Comparison of ENCODE assay signal across 17 cellular contexts in genomic region chr1:94486990-94487389, GRCh38.
"Had no signal": no experiment of that assay in that cellular context is flagged by ENCODE, and none has a peak within 500 bp of the region (broad histone marks: within the 10 kb centered on the region; RNA-seq: fewer than 3 reads in every experiment).

No MANE protein-coding gene starts in this region.

- H3K27me3 Mint-ChIP-seq: central memory CD8-positive, alpha-beta T cell had no signal

- H3K4me3 Mint-ChIP-seq: central memory CD8-positive, alpha-beta T cell; natural killer cell had no signal

- DNase-seq: colonic mucosa; effector CD4-positive, alpha-beta T cell; kidney; mesendoderm; natural killer cell; occipital lobe; ovary; stimulated activated CD4-positive, alpha-beta T cell treated with anti-CD3 and anti-CD28 coated beads, Interleukin-12 subunit alpha, Interleukin-12 subunit beta, amount 100 ng/mL, for 4 hours; stimulated activated CD4-positive, alpha-beta T cell treated with anti-CD3 and anti-CD28 coated beads, Interleukin-1b, Interleukin-23, amount 100 ng/mL, for 48 hours; stimulated activated CD4-positive, alpha-beta T cell treated with anti-CD3 and anti-CD28 coated beads, Interleukin-4, amount 100 ng/mL, for 1 hour; stimulated activated CD8-positive, alpha-beta memory T cell treated with anti-CD3 and anti-CD28 coated beads, Interleukin-4, amount 100 ng/mL, for 48 hours; stimulated activated naive CD4-positive, alpha-beta T cell treated with Interleukin-2 at 50 U/mL for 16 hours; stomach; upper lobe of left lung had no signal

- H3K4me1 Mint-ChIP-seq: central memory CD8-positive, alpha-beta T cell had no signal

- ATAC-seq: left lobe of liver, natural killer cell, sciatic nerve had no signal

- H3K9me3 Mint-ChIP-seq: central memory CD8-positive, alpha-beta T cell; natural killer cell had no signal
